8 cellular contexts compared by ENCODE assay signal in genomic region chr12:7970475-7971252, GRCh38. TPM values are rescaled to one million over a fixed set of nuclear protein-coding genes. Genes with fewer than 3 reads are reported as not detected.
DNase-seq lines count a peak whose midpoint lies in the region; ATAC-seq and TF ChIP-seq lines count a peak whose summit lies in the region.

No MANE protein-coding gene starts in this region.

- H3K4me3 Mint-ChIP-seq in HFFc6: peak overlapping the region; percentile 86

- TF ChIP-seq CTCF in HFFc6 (IDR thresholded peaks at IDR 0.05): peak; percentile 54

- no peaks in the 10 kb centered on the region for H3K36me3 Mint-ChIP-seq in HFFc6 (ENCODE audit: low read depth)

- intact Hi-C loops in sciatic nerve (cut with DNase I): no loop called here

- peak; percentile 99 for ATAC-seq in sciatic nerve

- TF ChIP-seq POLR2A in GM10847 (IDR thresholded peaks at IDR 0.05; ENCODE audit: extremely low read depth, insufficient read length): peak; percentile 56

- no peaks in the 10 kb centered on the region; the same call in 1 of the 2 replicates for H3K27me3 Mint-ChIP-seq in HFFc6 (ENCODE audit: insufficient read depth)

- H3K9me3 Mint-ChIP-seq in HFFc6: no peaks in the 10 kb centered on the region

- peak overlapping the region; percentile 90 for H3K27ac Mint-ChIP-seq in HFFc6

- H3K4me1 Mint-ChIP-seq in HFFc6 (ENCODE audit: low read depth): peaks cover 30% of the 10 kb centered on the region

- DNase-seq in HFFc6 (peak; percentile 93), NCI-H1092 treated with DMSO at 0.1 percent for 48 hours (lab: John Stamatoyannopoulos, UW) (peak; percentile 85), T-helper 9 cell (peak; percentile 73), astrocyte of the hippocampus (ENCODE audit: low read depth, low spot score) (peak; percentile 96), hypothalamus (lab: John Stamatoyannopoulos, UW) (peak in 50 of 51 donors; percentile 12 to 85 (median 54)), sciatic nerve (ENCODE audit: low spot score) (peak; percentile 94), NCI-H510A treated with DMSO at 0.1 percent for 48 hours (lab: John Stamatoyannopoulos, UW) (no peak)

RNA-seq across cellular contexts. Expression of gene SLC2A3, which starts 34.7 kb away (rescaled TPM):
- 10 to 100 TPM; 37.0 to 50.5 (median 38.5) TPM for total RNA-seq in HFFc6 (2021; fragmentation: NEBNext Ultra II Directional; extraction: Animal tissue kit (Norgen Biotek cat#: 25700))
- 431 TPM for total RNA-seq in sciatic nerve
